In the genomic region with DNA sequence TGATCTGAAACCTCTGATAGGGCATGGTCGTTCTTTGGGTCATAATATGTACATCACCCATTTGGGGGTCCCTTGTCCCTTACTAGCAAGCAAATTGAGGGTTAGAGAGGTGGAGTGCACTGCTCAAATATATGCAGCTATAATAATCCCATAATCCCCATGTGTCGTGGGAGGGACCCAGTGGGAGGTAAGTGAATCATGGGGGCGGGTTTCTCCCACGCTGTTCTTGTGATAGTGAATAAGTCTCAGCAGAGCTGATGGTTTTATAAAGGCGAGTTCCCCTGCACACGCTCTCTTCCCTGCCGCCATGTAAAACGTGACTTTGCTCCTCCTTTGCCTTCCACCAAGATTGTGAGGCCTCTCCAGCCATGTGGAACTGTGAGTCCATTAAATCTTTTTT, we compare ENCODE assay signal across 25 cellular contexts.
DNase-seq lines count a peak whose midpoint lies in the region; ATAC-seq, FAIRE-seq and TF ChIP-seq lines count a peak whose summit lies in the region.
"Had no signal": no experiment of that assay in that cellular context is flagged by ENCODE, and none has a peak within 500 bp of the region (broad histone marks: within the 10 kb centered on the region; RNA-seq: fewer than 3 reads in every experiment).

No MANE protein-coding gene starts in this region.

- no peak overlapping the region for H2AFZ ChIP-seq in K562 (ENCODE audit: low read depth, low read length)

- DNase-seq in NCI-H82 (lab: John Stamatoyannopoulos, UW) (peak; percentile 3), NCI-H82 treated with DMSO at 0.1 percent for 48 hours (lab: John Stamatoyannopoulos, UW; ENCODE audit: unreplicated experiment) (no peak), HT1080 (ENCODE audit: low read depth) (peak; percentile 5), K562 (ENCODE audit: extremely low read depth in 1 of 4, low spot score in 3 of 4) (no peak)
- DNase-seq: ACHN; AML-193; BE2C; CD4-positive, alpha-beta T cell; CD8-positive, alpha-beta memory T cell; DMS 273 treated with DMSO at 0.1 percent for 48 hours; DMS79; EL; GDM1; GOT3; HCEC 1CT had no signal

- no peak for TF ChIP-seq EP300 in K562 (IDR thresholded peaks at IDR 0.05; ENCODE audit: low read length)

- H3K9me1 ChIP-seq in K562 (ENCODE audit: control insufficient read depth, insufficient read depth, low read length) = no peaks in the 10 kb centered on the region

- H3K79me2 ChIP-seq in K562 (ENCODE audit: control insufficient read depth, insufficient read depth, low read length) = no peaks in the 10 kb centered on the region

- in situ Hi-C loops in K562 (cut with MboI) = no loop called here

- no peaks in the 10 kb centered on the region for H3K9me3 ChIP-seq in K562 (replicated peaks; ENCODE audit: control insufficient read depth, insufficient read depth, low read depth, low read length)
- H3K9me3 ChIP-seq: BE2C; BLaER1 treated with 17β-estradiol and CSF1 and Interleukin-3, amounts not matched to agents 10 nM and 100 nM had no signal

- BruUV-seq in K562 (replicated peaks; lab: Mats Ljungman, UMichigan) = no TSS peak

- H3K27me3 ChIP-seq in K562 (ENCODE audit: control insufficient read depth in 2 of 2, insufficient read depth in 2 of 2, low read length in 2 of 2) = no peaks in the 10 kb centered on the region
- H3K27me3 ChIP-seq: BE2C; BLaER1 treated with 17β-estradiol and CSF1 and Interleukin-3, amounts not matched to agents 10 nM and 100 nM had no signal

- TF ChIP-seq POLR2A in K562 (conservative IDR thresholded peaks at IDR 0.05) = no peak

- TF ChIP-seq CTCF in K562 (IDR thresholded peaks at IDR 0.05 in 2 of 3, conservative IDR thresholded peaks at IDR 0.05 in 1 of 3; ENCODE audit: insufficient read depth in 2 of 3, low read depth in 1 of 3, low read length in 3 of 3) = no peak

- ATAC-seq in K562 = no peak
- ATAC-seq in HG03039 (IDR thresholded peaks at IDR 0.05; ENCODE audit: unreplicated experiment) = no peak
- ATAC-seq in GM19452 (IDR thresholded peaks at IDR 0.05; ENCODE audit: unreplicated experiment) = no peak
- ATAC-seq in GM21529 (IDR thresholded peaks at IDR 0.05; ENCODE audit: unreplicated experiment) = no peak
- ATAC-seq: GM12878 had no signal

- no peak for FAIRE-seq in K562 (lab: Jason Lieb, UNC)
- FAIRE-seq: A204.1, D721Med, GM12878, GM19239, H54 had no signal

- POLR2A ChIA-PET in K562 (lab: Yijun Ruan, JAX) = no interaction called here

- CTCF ChIA-PET in K562 (lab: Yijun Ruan, JAX; ENCODE audit: low intra/inter-chr PET ratio) = no interaction called here

- H4K20me1 ChIP-seq in K562 (replicated peaks; ENCODE audit: control insufficient read depth, insufficient read depth, low read length) = no peaks in the 10 kb centered on the region
- H4K20me1 ChIP-seq: BLaER1 treated with 17β-estradiol and CSF1 and Interleukin-3, amounts not matched to agents 10 nM and 100 nM had no signal

- H3K9ac ChIP-seq in K562 (ENCODE audit: insufficient read depth in 1 of 2, low read depth in 2 of 2, low read length in 2 of 2) = no peak overlapping the region
- H3K9ac ChIP-seq: BLaER1 treated with 17β-estradiol and CSF1 and Interleukin-3, amounts not matched to agents 10 nM and 100 nM had no signal

- H3K4me2 ChIP-seq in K562 (ENCODE audit: insufficient read depth, low read length) = no peak overlapping the region
- H3K4me2 ChIP-seq: BLaER1 treated with 17β-estradiol and CSF1 and Interleukin-3, amounts not matched to agents 10 nM and 100 nM had no signal

- no peaks in the 10 kb centered on the region for H3K4me1 ChIP-seq in K562 (replicated peaks in 1 of 2; ENCODE audit: control insufficient read depth in 2 of 2, insufficient read depth in 2 of 2, low read length in 2 of 2)
- H3K4me1 ChIP-seq: BE2C; BLaER1 treated with 17β-estradiol and CSF1 and Interleukin-3, amounts not matched to agents 10 nM and 100 nM had no signal

- TF ChIP-seq RAD21 in K562 (CRISPR knock-in tag; conservative IDR thresholded peaks at IDR 0.05 in 1 of 2, IDR thresholded peaks at IDR 0.05 in 1 of 2) = no peak

- intact Hi-C loops in K562 (cut with micrococcal nuclease) = no loop called here

- no peak overlapping the region for H3K27ac ChIP-seq in K562 (ENCODE audit: extremely low read depth, low read depth, low read length)
- H3K27ac ChIP-seq: 22Rv1; BLaER1 treated with 17β-estradiol and CSF1 and Interleukin-3, amounts not matched to agents 10 nM and 100 nM had no signal

- under 1% methylated on average over 8 of the region's 8 CpGs for WGBS in K562 (ENCODE audit: insufficient coverage, low coverage, missing lambda C conversion rate)

- no peaks in the 10 kb centered on the region for H3K36me3 ChIP-seq in K562 (ENCODE audit: control insufficient read depth, insufficient read depth, low read length)
- H3K36me3 ChIP-seq: BE2C; BLaER1 treated with 17β-estradiol and CSF1 and Interleukin-3, amounts not matched to agents 10 nM and 100 nM had no signal

- no peak overlapping the region for H3K4me3 ChIP-seq in K562
- H3K4me3 ChIP-seq: BLaER1 treated with 17β-estradiol and CSF1 and Interleukin-3, amounts not matched to agents 10 nM and 100 nM; GM12878 had no signal

TF ChIP-seq in K562, 482 proteins besides CTCF, POLR2A, EP300 and RAD21:
- peak; percentile 61; the same call in 1 of the 2 replicates for TF ChIP-seq ZNF431 (CRISPR knock-in tag; IDR thresholded peaks at IDR 0.05)
- no peak for TF ChIP-seq ILF3 (IDR thresholded peaks at IDR 0.05; ENCODE audit: borderline replicate concordance)

Comparison
In these comparisons a context has a peak if more than half of its experiments do, and no peak if none do; other contexts are left out.
1. DNase-seq: peak in NCI-H82 (single experiment) and HT1080 (single experiment); none in NCI-H82 treated with DMSO at 0.1 percent for 48 hours (single experiment) and K562 (0 of 4).